In the genomic region with DNA sequence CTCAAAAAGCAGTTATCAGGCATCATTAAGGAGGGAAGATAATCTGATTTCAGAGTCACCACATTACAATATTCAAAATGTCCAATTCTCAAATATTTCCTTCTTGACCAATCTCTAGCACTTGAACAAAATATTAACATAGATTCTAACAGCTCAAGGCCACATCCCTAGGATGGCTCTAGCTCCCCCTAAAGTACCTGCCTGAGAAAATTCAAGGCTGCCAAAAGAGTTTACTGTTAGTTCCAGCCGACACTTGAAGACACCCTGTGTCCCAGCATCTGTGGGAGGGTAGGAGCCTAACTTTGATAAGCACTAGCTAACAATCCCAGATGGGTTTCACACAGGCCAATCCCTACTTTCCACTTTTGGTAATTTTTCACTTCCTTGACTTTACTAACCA, we compare ENCODE assay signal across 1 cellular context.
TF ChIP-seq lines count a peak whose summit lies in the region.

No MANE protein-coding gene starts in this region.

TF ChIP-seq in K562, 482 proteins besides CTCF, POLR2A, EP300 and RAD21:
- TF ChIP-seq RCOR1 (IDR thresholded peaks at IDR 0.05; ENCODE audit: borderline replicate concordance in 1 of 2, low read depth in 2 of 2, low read length in 2 of 2): no peak
